Comparison of ENCODE assay signal across 15 cellular contexts in genomic region chr4:34196375-34196774, GRCh38.
DNase-seq lines count a peak whose midpoint lies in the region; ATAC-seq and TF ChIP-seq lines count a peak whose summit lies in the region.
"Had no signal": no experiment of that assay in that cellular context is flagged by ENCODE, and none has a peak within 500 bp of the region (broad histone marks: within the 10 kb centered on the region; RNA-seq: fewer than 3 reads in every experiment).

No MANE protein-coding gene starts in this region.

- H3F3A ChIP-seq in GM23248 (ENCODE audit: insufficient read depth), result peaks cover 11% of the 10 kb centered on the region

- H3K4me3 ChIP-seq in GM23248, result no peak overlapping the region
- H3K4me3 ChIP-seq in choroid plexus epithelial cell (ENCODE audit: low read depth, low read length), result no peak overlapping the region
- no peak overlapping the region for H3K4me3 ChIP-seq in fibroblast of the aortic adventitia (ENCODE audit: low read depth, low read length)
- H3K4me3 ChIP-seq: GM23338 had no signal

- no peaks in the 10 kb centered on the region for H3K79me2 ChIP-seq in GM23248 (ENCODE audit: insufficient read depth)

- in situ Hi-C loops in GM23248 (cut with MboI), result no loop called here

- no peak overlapping the region for H3K4me2 ChIP-seq in GM23248 (ENCODE audit: unreplicated experiment)
- H3K4me2 ChIP-seq: GM23338 had no signal

- H3K27me3 ChIP-seq in GM23248 (replicated peaks; ENCODE audit: insufficient read depth), result no peaks in the 10 kb centered on the region
- H3K27me3 ChIP-seq: BE2C had no signal

- H4K20me1 ChIP-seq in GM23248 (ENCODE audit: insufficient read depth), result no peaks in the 10 kb centered on the region

- DNase-seq in GM23248 (peak; percentile 36), choroid plexus epithelial cell (ENCODE audit: low read depth) (peak; percentile 29), fibroblast of the aortic adventitia (ENCODE audit: low read depth) (peak; percentile 23), left lobe of liver (ENCODE audit: low spot score) (no peak), NOMO-1 treated with DMSO at 0.1 percent for 48 hours (lab: John Stamatoyannopoulos, UW; ENCODE audit: unreplicated experiment) (no peak), NCI-H526 (lab: John Stamatoyannopoulos, UW) (no peak)
- DNase-seq in effector CD4-positive, alpha-beta T cell, result no peak
- DNase-seq in activated CD8-positive, alpha-beta memory T cell treated with anti-CD3 and anti-CD28 coated beads, Interleukin-2, amount 50 U/mL, for 48 hours, result no peak
- DNase-seq: BE2C; CD4-positive, alpha-beta memory T cell; DMS79 treated with DMSO at 0.1 percent for 48 hours; EL; H7 had no signal

- no peaks in the 10 kb centered on the region for H3K9me3 ChIP-seq in GM23248 (ENCODE audit: low read depth)
- H3K9me3 ChIP-seq: BE2C had no signal

- H2AFZ ChIP-seq in GM23248, result no peak overlapping the region
- H2AFZ ChIP-seq: GM23338 had no signal

- TF ChIP-seq CTCF in choroid plexus epithelial cell (conservative IDR thresholded peaks at IDR 0.05; ENCODE audit: low read depth, low read length) (no peak), fibroblast of the aortic adventitia (IDR thresholded peaks at IDR 0.05; ENCODE audit: insufficient read depth, low read length) (no peak)

- no peak overlapping the region for H3K27ac ChIP-seq in GM23248
- H3K27ac ChIP-seq: C4-2B had no signal

- H3K9me2 ChIP-seq in GM23248 (ENCODE audit: insufficient read depth), result no peaks in the 10 kb centered on the region

- no peaks in the 10 kb centered on the region for H3K36me3 ChIP-seq in GM23248 (ENCODE audit: low read depth)
- H3K36me3 ChIP-seq: BE2C had no signal

- WGBS in GM23248 (ENCODE audit: low coverage in 1 of 2, low lambda C conversion rate in 2 of 2, missing lambda C conversion rate in 2 of 2), 2 experiments, result 16 to 18% methylated on average over 2 of the region's 2 CpGs

- peak; percentile 60 for ATAC-seq in left lobe of liver
- ATAC-seq: GM23338 had no signal

- H3K9ac ChIP-seq in GM23248, result no peak overlapping the region

- H3K4me1 ChIP-seq in GM23248 (ENCODE audit: insufficient read depth), result peaks cover 18% of the 10 kb centered on the region
- H3K4me1 ChIP-seq: BE2C had no signal

Comparison
In these comparisons a context has a peak if more than half of its experiments do, and no peak if none do; other contexts are left out.
1. DNase-seq: peak in GM23248 (single experiment), choroid plexus epithelial cell (single experiment) and fibroblast of the aortic adventitia (single experiment); none in left lobe of liver (single experiment), effector CD4-positive, alpha-beta T cell (single experiment), activated CD8-positive, alpha-beta memory T cell treated with anti-CD3 and anti-CD28 coated beads, Interleukin-2, amount 50 U/mL, for 48 hours (single experiment), NOMO-1 treated with DMSO at 0.1 percent for 48 hours (single experiment) and NCI-H526 (0 of 2).